Comparison of ENCODE assay signal across 36 cellular contexts in genomic region chr6:145374566-145374965, GRCh38.
"Had no signal": no experiment of that assay in that cellular context is flagged by ENCODE, and none has a peak within 500 bp of the region (broad histone marks: within the 10 kb centered on the region; RNA-seq: fewer than 3 reads in every experiment).

No MANE protein-coding gene starts in this region.

- H3K27ac Mint-ChIP-seq: activated B cell treated with CpG ODN at 0.5 μM for 24 hours; activated CD8-positive, alpha-beta T cell treated with anti-CD3 and anti-CD28 coated beads for 36 hours; activated naive CD4-positive, alpha-beta T cell treated with anti-CD3 and anti-CD28 coated beads for 36 hours; activated naive CD4-positive, alpha-beta T cell treated with anti-CD3 and anti-CD28 coated beads, Interleukin-2, amount 50 U/mL, for 24 hours; activated naive CD8-positive, alpha-beta T cell treated with anti-CD3 and anti-CD28 coated beads for 36 hours; activated naive CD8-positive, alpha-beta T cell treated with anti-CD3 and anti-CD28 coated beads, Interleukin-2, amount 50 U/mL, for 24 hours; activated T-helper 1 cell treated with anti-CD3 and anti-CD28 coated beads, Interleukin-12 subunit alpha, Interleukin-12 subunit beta, Interleukin-2, Interleukin-4 antibody, amounts not matched to agents 30 ng/mL and 10 ng/mL and 1 ng/mL, durations not matched to agents 14 hours and 24 hours and 36 hours; activated T-helper 2 cell treated with anti-CD3 and anti-CD28 coated beads, Interferon-gamma antibody, Interleukin-2, Interleukin-4, amounts not matched to agents 10 μg/mL and 5 μg/mL and 100 μg/mL, durations not matched to agents 14 hours and 24 hours and 36 hours; dendritic cell treated with granulocyte-macrophage colony-stimulating factor and Interleukin-4, amounts not matched to agents 40 ng/mL and 50 ng/mL, for 4 days; endodermal cell; T-helper 17 cell; T-helper 2 cell treated with Interferon-gamma antibody and Interleukin-4, amounts not matched to agents 5 μg/mL and 100 μg/mL, for 36 hours had no signal

- H3K27ac ChIP-seq: adrenal gland, body of pancreas, coronary artery, dorsolateral prefrontal cortex, esophagus muscularis mucosa, foreskin keratinocyte, gastrocnemius medialis, WERI-Rb-1 had no signal

- H3K27me3 ChIP-seq: adrenal gland, body of pancreas, dorsolateral prefrontal cortex, esophagus muscularis mucosa, foreskin keratinocyte, gastrocnemius medialis, heart left ventricle had no signal

- H3K4me1 ChIP-seq: adrenal gland, body of pancreas, foreskin keratinocyte, gastrocnemius medialis had no signal

- H3K4me1 Mint-ChIP-seq: activated naive CD4-positive, alpha-beta T cell treated with anti-CD3 and anti-CD28 coated beads, Interleukin-2, amount 50 U/mL, for 24 hours; activated naive CD8-positive, alpha-beta T cell treated with anti-CD3 and anti-CD28 coated beads for 36 hours had no signal

- H3K9me3 ChIP-seq: esophagus muscularis mucosa had no signal

- H3K36me3 ChIP-seq: adrenal gland, esophagus muscularis mucosa, gastrocnemius medialis, heart left ventricle, WERI-Rb-1 had no signal

- H3K4me3 Mint-ChIP-seq: activated B cell treated with CpG ODN at 0.5 μM for 24 hours; activated CD8-positive, alpha-beta T cell treated with anti-CD3 and anti-CD28 coated beads for 36 hours; activated naive CD4-positive, alpha-beta T cell treated with anti-CD3 and anti-CD28 coated beads for 36 hours; activated naive CD4-positive, alpha-beta T cell treated with anti-CD3 and anti-CD28 coated beads, Interleukin-2, amount 50 U/mL, for 24 hours; activated naive CD8-positive, alpha-beta T cell treated with anti-CD3 and anti-CD28 coated beads for 36 hours; activated naive CD8-positive, alpha-beta T cell treated with anti-CD3 and anti-CD28 coated beads, Interleukin-2, amount 50 U/mL, for 24 hours; activated T-helper 1 cell treated with anti-CD3 and anti-CD28 coated beads, Interleukin-12 subunit alpha, Interleukin-12 subunit beta, Interleukin-2, Interleukin-4 antibody, amounts not matched to agents 30 ng/mL and 10 ng/mL and 1 ng/mL, durations not matched to agents 14 hours and 24 hours and 36 hours; central memory CD8-positive, alpha-beta T cell; dendritic cell treated with granulocyte-macrophage colony-stimulating factor and Interleukin-4, amounts not matched to agents 40 ng/mL and 50 ng/mL, for 4 days; endodermal cell; T-helper 17 cell; T-helper 2 cell treated with Interferon-gamma antibody and Interleukin-4, amounts not matched to agents 5 μg/mL and 100 μg/mL, for 36 hours had no signal

- ATAC-seq: activated CD4-positive, CD25-positive, alpha-beta regulatory T cell treated with anti-CD3 and anti-CD28 coated beads, Interleukin-2, amount 50 U/mL, for 24 hours; activated CD8-positive, alpha-beta T cell treated with anti-CD3 and anti-CD28 coated beads for 36 hours; activated naive CD8-positive, alpha-beta T cell treated with anti-CD3 and anti-CD28 coated beads, Interleukin-2, amount 50 U/mL, for 24 hours; body of pancreas; gastrocnemius medialis; heart left ventricle; T-helper 17 cell had no signal

- H3K36me3 Mint-ChIP-seq: activated naive CD8-positive, alpha-beta T cell treated with anti-CD3 and anti-CD28 coated beads for 36 hours had no signal

- H3K9me3 Mint-ChIP-seq: activated CD8-positive, alpha-beta T cell treated with anti-CD3 and anti-CD28 coated beads for 36 hours; activated naive CD4-positive, alpha-beta T cell treated with anti-CD3 and anti-CD28 coated beads for 36 hours; activated naive CD4-positive, alpha-beta T cell treated with anti-CD3 and anti-CD28 coated beads, Interleukin-2, amount 50 U/mL, for 24 hours; activated naive CD8-positive, alpha-beta T cell treated with anti-CD3 and anti-CD28 coated beads for 36 hours; activated naive CD8-positive, alpha-beta T cell treated with anti-CD3 and anti-CD28 coated beads, Interleukin-2, amount 50 U/mL, for 24 hours; activated T-helper 1 cell treated with anti-CD3 and anti-CD28 coated beads, Interleukin-12 subunit alpha, Interleukin-12 subunit beta, Interleukin-2, Interleukin-4 antibody, amounts not matched to agents 30 ng/mL and 10 ng/mL and 1 ng/mL, durations not matched to agents 14 hours and 24 hours and 36 hours; activated T-helper 2 cell treated with anti-CD3 and anti-CD28 coated beads, Interferon-gamma antibody, Interleukin-2, Interleukin-4, amounts not matched to agents 10 μg/mL and 5 μg/mL and 100 μg/mL, durations not matched to agents 14 hours and 24 hours and 36 hours had no signal

- DNase-seq: activated B cell treated with CpG ODN at 0.5 μM for 24 hours; activated CD4-positive, alpha-beta T cell treated with anti-CD3 and anti-CD28 coated beads for 48 hours; activated CD4-positive, alpha-beta T cell treated with anti-CD3 and anti-CD28 coated beads, Interleukin-2, amount 50 U/mL, for 1 hour; activated CD4-positive, alpha-beta T cell treated with anti-CD3 and anti-CD28 coated beads, Interleukin-2, amount 50 U/mL, for 48 hours; activated CD8-positive, alpha-beta memory T cell treated with anti-CD3 and anti-CD28 coated beads for 24 hours; activated CD8-positive, alpha-beta T cell treated with anti-CD3 and anti-CD28 coated beads for 36 hours; activated effector memory CD4-positive, alpha-beta T cell treated with anti-CD3 and anti-CD28 coated beads, Interleukin-2, amount 50 U/mL, for 16 hours; activated naive CD4-positive, alpha-beta T cell treated with anti-CD3 and anti-CD28 coated beads for 36 hours; activated naive CD8-positive, alpha-beta T cell treated with anti-CD3 and anti-CD28 coated beads for 36 hours; activated naive CD8-positive, alpha-beta T cell treated with anti-CD3 and anti-CD28 coated beads, Interleukin-2, amount 50 U/mL, for 24 hours; activated T-cell treated with anti-CD3 and anti-CD28 coated beads, Interleukin-2, amount 50 U/mL, for 48 hours; adrenal gland; amygdala; aorta; body of pancreas; dorsolateral prefrontal cortex; effector memory CD4-positive, alpha-beta T cell; endodermal cell; erythroblast; foreskin keratinocyte; gastrocnemius medialis; glutamatergic neuron; heart left ventricle; T-helper 1 cell; T-helper 17 cell; T1000; WERI-Rb-1 had no signal

- H3K27me3 Mint-ChIP-seq: activated B cell treated with CpG ODN at 0.5 μM for 24 hours; activated CD8-positive, alpha-beta T cell treated with anti-CD3 and anti-CD28 coated beads for 36 hours; activated naive CD8-positive, alpha-beta T cell treated with anti-CD3 and anti-CD28 coated beads for 36 hours; activated naive CD8-positive, alpha-beta T cell treated with anti-CD3 and anti-CD28 coated beads, Interleukin-2, amount 50 U/mL, for 24 hours; dendritic cell treated with granulocyte-macrophage colony-stimulating factor and Interleukin-4, amounts not matched to agents 40 ng/mL and 50 ng/mL, for 4 days; T-helper 17 cell had no signal

- H3K4me3 ChIP-seq: adrenal gland, body of pancreas, coronary artery, dorsolateral prefrontal cortex, esophagus muscularis mucosa, gastrocnemius medialis, heart left ventricle had no signal
